ENCODE assay signal across 8 cellular contexts in the genomic region with DNA sequence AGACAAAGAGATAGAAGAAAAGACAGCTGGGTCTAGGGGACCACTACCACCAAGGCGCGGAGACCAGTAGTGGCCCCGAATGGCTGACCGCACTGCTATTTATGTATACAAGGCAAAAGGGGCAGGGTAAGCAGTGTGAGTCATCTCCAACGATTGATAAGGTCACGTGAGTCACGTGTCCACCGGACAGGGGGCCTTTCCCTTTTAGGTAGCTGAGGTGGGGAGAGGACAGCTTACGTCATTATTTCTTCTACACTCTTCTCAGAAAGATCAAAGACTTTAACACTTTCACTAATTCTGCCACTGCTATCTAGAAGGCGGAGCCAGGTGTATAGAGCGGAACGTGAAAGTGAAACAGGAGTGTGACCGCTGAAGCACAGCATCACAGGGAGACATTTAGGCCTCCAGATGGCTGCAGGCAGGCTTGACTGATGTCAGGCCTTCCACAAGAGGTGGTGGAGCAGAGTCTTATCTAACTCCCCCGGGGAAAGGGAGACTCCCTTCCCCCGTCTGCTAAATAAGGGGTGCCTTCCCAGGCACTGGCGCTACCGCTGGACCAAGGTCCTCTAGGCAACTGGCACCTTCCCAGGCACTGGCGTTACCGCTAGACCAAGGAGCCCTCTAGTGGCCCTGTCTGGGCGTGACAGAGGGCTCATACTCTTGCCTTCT. TPM values are rescaled to one million over a fixed set of nuclear protein-coding genes. Genes with fewer than 3 reads are reported as not detected.
DNase-seq lines count a peak whose midpoint lies in the region; ATAC-seq and TF ChIP-seq lines count a peak whose summit lies in the region.

No MANE protein-coding gene starts in this region.

- DNase-seq in NCI-H460 (ENCODE audit: extremely low read depth, low read depth), result peak; percentile 80
- DNase-seq in activated CD8-positive, alpha-beta memory T cell treated with anti-CD3 and anti-CD28 coated beads, Interleukin-2, amount 50 U/mL, for 4 hours, result peak; percentile 28
- DNase-seq in fibroblast of villous mesenchyme (ENCODE audit: low read depth), result peak; percentile 74
- DNase-seq in ovary, result peak; percentile 34 to 80 (median 60)
- DNase-seq in NCI-H187 treated with DMSO at 0.1 percent for 48 hours (lab: John Stamatoyannopoulos, UW), result no peak

- no peaks in the 10 kb centered on the region for H3K27me3 ChIP-seq in ovary

- peak; percentile 95 for ATAC-seq in GM18873 (IDR thresholded peaks at IDR 0.05; ENCODE audit: low FRiP score, unreplicated experiment)
- peak; percentile 89 for ATAC-seq in HG03039 (IDR thresholded peaks at IDR 0.05; ENCODE audit: unreplicated experiment)

- H3K4me1 ChIP-seq in ovary (ENCODE audit: insufficient read depth), result no peaks in the 10 kb centered on the region

- no peak for TF ChIP-seq EP300 in ovary (IDR thresholded peaks at IDR 0.05)

- H3K36me3 ChIP-seq in ovary, result no peaks in the 10 kb centered on the region

- no peak for TF ChIP-seq POLR2A in ovary (IDR thresholded peaks at IDR 0.05)

- H3K27ac ChIP-seq in C4-2B (peak overlapping the region; percentile 32; the same call in 1 of the 2 replicates), ovary (no peak overlapping the region)

- no peaks in the 10 kb centered on the region for H3K9me3 ChIP-seq in ovary

- intact Hi-C loops in ovary (cut with DNase I), result no loop called here

- peak overlapping the region; percentile 49 for H3K4me3 ChIP-seq in fibroblast of villous mesenchyme (ENCODE audit: low read depth, low read length)
- peak overlapping the region; percentile 29 for H3K4me3 ChIP-seq in ovary

- WGBS in ovary, 3 donors, result 63 to 69% (median 64%) methylated on average over 20 of the region's 20 CpGs

- TF ChIP-seq CTCF in C4-2B (conservative IDR thresholded peaks at IDR 0.05) (peak; percentile 88), fibroblast of villous mesenchyme (IDR thresholded peaks at IDR 0.05; ENCODE audit: insufficient read depth, low read depth, low read length) (peak; percentile 78), ovary (IDR thresholded peaks at IDR 0.05) (peak in 2 of 3 donors; percentile 22 to 63)

RNA-seq across cellular contexts. Expression of a gene that starts 6.1 kb away (rescaled TPM):
- total RNA-seq in NCI-H460 (2014; rRNA removed; shearing (Covaris generic)), result 1.1 and 1.4 TPM in 2 replicates
- 0.48 and 1.8 TPM in 2 replicates for polyA plus RNA-seq in NCI-H460 (2014; cell fraction: nucleus; rRNA removed)
- total RNA-seq in fibroblast of villous mesenchyme (11.6 and 22.0 TPM in 2 replicates), ovary (10 to 100 TPM in 1 of 7 donors, 1 to 10 TPM in 6; 1.5 to 11.0 (median 3.8) TPM)
- polyA plus RNA-seq in ovary, result 1 to 10 TPM; 4.8 to 8.5 TPM
